In genomic region chr7:132861424-132861823, GRCh38 we compare ENCODE assay signal across 9 cellular contexts.
"Had no signal": no experiment of that assay in that cellular context is flagged by ENCODE, and none has a peak within 500 bp of the region (broad histone marks: within the 10 kb centered on the region; RNA-seq: fewer than 3 reads in every experiment).

No MANE protein-coding gene starts in this region.

- DNase-seq: GM23248, GOT3, H7, H9, HCEC 1CT, HFFc6 had no signal

- H3K9me3 ChIP-seq: HAP-1 had no signal

- H3K27ac Mint-ChIP-seq: GM23338, H9, HFFc6 had no signal

- H3K4me3 ChIP-seq: GM23248, GM23338, HAP-1 had no signal

- H3K27ac ChIP-seq: GM23248 had no signal

- H3K9me3 Mint-ChIP-seq: GM23338, HFFc6 had no signal

- H3K4me3 Mint-ChIP-seq: GM23338, H9, HFFc6 had no signal

- H3K36me3 ChIP-seq: HAP-1 had no signal

- ATAC-seq: GM23338, HCT116 had no signal
